In the genomic region with DNA sequence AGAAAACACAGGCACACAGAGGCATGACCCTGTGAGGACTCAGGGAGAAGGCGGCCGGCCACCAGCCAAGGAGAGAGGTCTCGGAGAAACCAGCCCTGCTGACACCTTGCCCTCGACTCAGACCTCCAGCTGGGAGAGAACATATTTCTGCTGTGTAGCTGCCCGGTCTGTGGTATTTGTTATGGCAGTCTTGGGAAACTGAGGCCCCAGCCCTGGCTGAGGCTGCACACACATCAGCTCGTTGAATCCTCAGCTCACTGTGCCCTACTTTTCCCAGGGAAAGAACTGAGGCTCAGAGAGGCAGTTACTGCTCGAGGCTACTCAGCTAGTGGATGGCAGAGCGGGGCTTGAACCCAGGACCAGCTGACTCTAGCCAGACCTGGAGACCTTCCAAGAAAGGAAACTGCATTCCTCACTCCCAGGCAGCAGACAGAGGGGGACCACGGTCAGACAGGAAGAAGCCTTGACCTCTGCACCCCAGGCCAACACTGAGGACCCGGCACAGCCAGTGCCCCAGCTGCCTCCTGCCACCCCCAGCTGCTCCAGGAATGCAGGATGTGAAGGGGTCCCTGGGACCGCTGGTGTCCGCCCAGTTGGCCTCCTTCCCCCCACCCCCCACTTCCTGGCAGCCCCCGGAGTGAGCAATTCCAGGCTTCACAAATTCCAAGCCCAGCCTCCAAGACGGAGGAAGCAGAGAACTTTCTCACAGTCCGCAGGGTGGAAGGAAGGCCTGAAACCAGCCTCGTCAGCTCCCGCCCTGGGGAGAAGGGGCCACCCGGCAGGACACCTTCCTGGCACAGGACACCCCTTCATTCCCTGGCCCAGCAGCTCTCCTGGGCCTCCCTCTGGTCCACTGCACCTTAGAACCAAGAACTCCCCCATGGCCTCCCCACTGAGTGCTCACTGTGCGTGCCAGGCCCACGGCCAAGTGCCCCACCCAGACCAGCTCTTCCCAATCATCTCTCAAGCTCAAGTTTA, we compare ENCODE assay signal across 9 cellular contexts.
DNase-seq lines count a peak whose midpoint lies in the region; ATAC-seq and TF ChIP-seq lines count a peak whose summit lies in the region.
"Had no signal": no experiment of that assay in that cellular context is flagged by ENCODE, and none has a peak within 500 bp of the region (broad histone marks: within the 10 kb centered on the region; RNA-seq: fewer than 3 reads in every experiment).

No MANE protein-coding gene starts in this region.

- H3K4ac ChIP-seq in mesenchymal stem cell (ENCODE audit: low read depth in 1 of 2, low read length in 2 of 2): peak overlapping the region; percentile 91 to 100

- H2BK5ac ChIP-seq in mesenchymal stem cell (ENCODE audit: low read depth, low read length, poor library complexity, severe bottlenecking): peak overlapping the region; percentile 83

- H3K27ac ChIP-seq in mesenchymal stem cell (ENCODE audit: low read length, poor library complexity, severe bottlenecking) (peak overlapping the region; percentile 96), tibial artery (peak overlapping the region; percentile 81 to 85)
- H3K27ac ChIP-seq in CD4-positive, alpha-beta T cell (ENCODE audit: low read depth, low read length): no peak overlapping the region

- H2AK5ac ChIP-seq in mesenchymal stem cell (ENCODE audit: low read length, severe bottlenecking): peak overlapping the region; percentile 95

- CTCF ChIA-PET in CD4-positive, alpha-beta T cell (lab: Charles Lee): no interaction called here

- peaks cover 41% of the 10 kb centered on the region for H3K4me1 Mint-ChIP-seq in endothelial cell (ENCODE audit: unreplicated experiment)
- peaks cover 0 to 4% (median 3%) of the 10 kb centered on the region in 4 donors for H3K4me1 Mint-ChIP-seq in naive thymus-derived CD8-positive, alpha-beta T cell
- H3K4me1 Mint-ChIP-seq in CD4-positive, alpha-beta T cell (ENCODE audit: low read depth): no peaks in the 10 kb centered on the region

- H2BK120ac ChIP-seq in mesenchymal stem cell (ENCODE audit: low read depth, low read length): peak overlapping the region; percentile 98

- H3K27me3 ChIP-seq in mesenchymal stem cell (ENCODE audit: control insufficient read depth in 1 of 2, insufficient read depth in 1 of 2, low read length in 2 of 2) (no peaks in the 10 kb centered on the region), tibial artery (no peaks in the 10 kb centered on the region)
- no peaks in the 10 kb centered on the region for H3K27me3 ChIP-seq in CD4-positive, alpha-beta T cell (ENCODE audit: control insufficient read depth, insufficient read depth, low read length)

- peaks cover 68% of the 10 kb centered on the region for H3K4me1 ChIP-seq in mesenchymal stem cell (ENCODE audit: control insufficient read depth, insufficient read depth, low read depth, low read length)
- peaks cover 0 to 45% (median 33%) of the 10 kb centered on the region in 4 donors for H3K4me1 ChIP-seq in tibial artery

- no peaks in the 10 kb centered on the region for H3K9me3 Mint-ChIP-seq in endothelial cell (ENCODE audit: unreplicated experiment)
- peaks cover 0 to 19% (median 4%) of the 10 kb centered on the region in 9 donors for H3K9me3 Mint-ChIP-seq in naive thymus-derived CD8-positive, alpha-beta T cell
- no peaks in the 10 kb centered on the region for H3K9me3 Mint-ChIP-seq in CD4-positive, alpha-beta T cell

- peak overlapping the region; percentile 99 for H4K8ac ChIP-seq in mesenchymal stem cell (ENCODE audit: low read length)

- POLR2A ChIA-PET in naive thymus-derived CD8-positive, alpha-beta T cell (lab: Charles Lee): no interaction called here
- POLR2A ChIA-PET in CD4-positive, alpha-beta T cell (lab: Charles Lee): no interaction called here

- H3K27me3 Mint-ChIP-seq in endothelial cell (ENCODE audit: unreplicated experiment): peaks cover 6% of the 10 kb centered on the region
- no peaks in the 10 kb centered on the region for H3K27me3 Mint-ChIP-seq in naive thymus-derived CD8-positive, alpha-beta T cell
- no peaks in the 10 kb centered on the region for H3K27me3 Mint-ChIP-seq in CD4-positive, alpha-beta T cell
- H3K27me3 Mint-ChIP-seq: activated naive CD8-positive, alpha-beta T cell treated with anti-CD3 and anti-CD28 coated beads, Interleukin-2, amount 10 ng/mL, durations not matched to agents 7 days and 5 days had no signal

- peak overlapping the region; percentile 94 to 100 for H3K18ac ChIP-seq in mesenchymal stem cell (ENCODE audit: low read depth in 1 of 2, low read length in 2 of 2)

- peak overlapping the region in 1 of 2 experiments; percentile 96 for H3K14ac ChIP-seq in mesenchymal stem cell (ENCODE audit: low read length in 2 of 2)

- peak overlapping the region; percentile 70 to 78 for H3K23ac ChIP-seq in mesenchymal stem cell (ENCODE audit: low read length in 2 of 2)

- H3K9me3 ChIP-seq in mesenchymal stem cell (ENCODE audit: control insufficient read depth, low read length) (no peaks in the 10 kb centered on the region), tibial artery (peaks cover 0 to 6% (median 4%) of the 10 kb centered on the region in 3 donors)
- peaks cover 14% of the 10 kb centered on the region for H3K9me3 ChIP-seq in CD4-positive, alpha-beta T cell (ENCODE audit: control insufficient read depth, low read length)

- H3K4me2 ChIP-seq in mesenchymal stem cell (ENCODE audit: low read length, poor library complexity, severe bottlenecking): no peak overlapping the region

- peak overlapping the region; percentile 44 for H3K4me3 Mint-ChIP-seq in endothelial cell (ENCODE audit: unreplicated experiment)
- no peak overlapping the region for H3K4me3 Mint-ChIP-seq in naive thymus-derived CD8-positive, alpha-beta T cell
- H3K4me3 Mint-ChIP-seq in CD4-positive, alpha-beta T cell: no peak overlapping the region
- H3K4me3 Mint-ChIP-seq: activated naive CD8-positive, alpha-beta T cell treated with anti-CD3 and anti-CD28 coated beads, Interleukin-2, amount 10 ng/mL, durations not matched to agents 7 days and 5 days had no signal

- no peak overlapping the region for H2AFZ ChIP-seq in mesenchymal stem cell (ENCODE audit: low read depth, low read length)

- peak overlapping the region; percentile 98 to 99 for H2BK12ac ChIP-seq in mesenchymal stem cell (ENCODE audit: low read length in 2 of 2)

- H3K27ac Mint-ChIP-seq in endothelial cell (ENCODE audit: unreplicated experiment): peak overlapping the region; percentile 95
- H3K27ac Mint-ChIP-seq in naive thymus-derived CD8-positive, alpha-beta T cell: peak overlapping the region in 1 of 10 donors; percentile 13
- no peak overlapping the region for H3K27ac Mint-ChIP-seq in CD4-positive, alpha-beta T cell
- H3K27ac Mint-ChIP-seq: activated naive CD8-positive, alpha-beta T cell treated with anti-CD3 and anti-CD28 coated beads, Interleukin-2, amount 10 ng/mL, durations not matched to agents 7 days and 5 days had no signal

- under 1% methylated on average over 20 of the region's 20 CpGs for WGBS in mesenchymal stem cell

- H3K79me1 ChIP-seq in mesenchymal stem cell (replicated peaks; ENCODE audit: low read length, poor library complexity, severe bottlenecking): peaks cover 4% of the 10 kb centered on the region

- TF ChIP-seq CTCF in endothelial cell (IDR thresholded peaks at IDR 0.05; ENCODE audit: unreplicated experiment) (no peak), tibial artery (IDR thresholded peaks at IDR 0.05) (no peak)
- no peak for TF ChIP-seq CTCF in CD4-positive, alpha-beta T cell (IDR thresholded peaks at IDR 0.05)

- H3K4me3 ChIP-seq in mesenchymal stem cell (ENCODE audit: insufficient read depth in 1 of 2, low read depth in 1 of 2, low read length in 2 of 2) (peak overlapping the region in 1 of 2 experiments; percentile 11), tibial artery (no peak overlapping the region)

- H3K36me3 ChIP-seq in mesenchymal stem cell (ENCODE audit: control insufficient read depth in 1 of 2, insufficient read depth in 2 of 2, low read depth in 1 of 2, low read length in 2 of 2) (peaks cover 69 to 70% of the 10 kb centered on the region in 2 experiments), tibial artery (peaks cover 46 to 63% (median 58%) of the 10 kb centered on the region in 3 donors)

- peak overlapping the region; percentile 44 for H2BK15ac ChIP-seq in mesenchymal stem cell (ENCODE audit: low read depth, poor library complexity, severe bottlenecking)

- intact Hi-C loops in tibial artery (cut with DNase I; ENCODE audit: low total_unique reads): loop anchor here (5.0 kb wide), 1 partner anchor 56 kb away; no protein-coding TSS in a partner anchor
- intact Hi-C loops in CD4-positive, alpha-beta T cell (cut with DNase I, micrococcal nuclease): no loop called here

- DNase-seq in LHCN-M2 (ENCODE audit: low read depth) (peak; percentile 95), endothelial cell (ENCODE audit: low spot score) (peak; percentile 65), mesenchymal stem cell (peak; percentile 95), tibial artery (no peak), NCI-H1694 treated with DMSO at 0.1 percent for 48 hours (lab: John Stamatoyannopoulos, UW) (no peak)
- no peak for DNase-seq in naive thymus-derived CD8-positive, alpha-beta T cell
- DNase-seq in CD4-positive, alpha-beta T cell: no peak
- DNase-seq in NK-92 treated with Interleukin-12 subunit alpha and Interleukin-12 subunit beta, amount 100 ng/mL, for 24 hours (lab: John Stamatoyannopoulos, UW): no peak
- DNase-seq: activated naive CD8-positive, alpha-beta T cell treated with anti-CD3 and anti-CD28 coated beads, Interleukin-2, amount 10 ng/mL, durations not matched to agents 7 days and 5 days had no signal

- peak overlapping the region; percentile 99 for H4K91ac ChIP-seq in mesenchymal stem cell (ENCODE audit: low read length)

- peak overlapping the region; percentile 64 for H3K9ac ChIP-seq in mesenchymal stem cell (ENCODE audit: low read length)

- ATAC-seq in naive thymus-derived CD8-positive, alpha-beta T cell: no peak
- no peak for ATAC-seq in CD4-positive, alpha-beta T cell (ENCODE audit: poor library complexity)

- H3K36me3 Mint-ChIP-seq in endothelial cell (ENCODE audit: low read depth, unreplicated experiment): peaks cover 58% of the 10 kb centered on the region
- peaks cover 6 to 23% (median 21%) of the 10 kb centered on the region in 3 donors for H3K36me3 Mint-ChIP-seq in naive thymus-derived CD8-positive, alpha-beta T cell
- peaks cover 12% of the 10 kb centered on the region for H3K36me3 Mint-ChIP-seq in CD4-positive, alpha-beta T cell (ENCODE audit: low read depth)

Comparison
In these comparisons a context has a peak if more than half of its experiments do, and no peak if none do; other contexts are left out.
1. DNase-seq: peak in LHCN-M2 (single experiment), endothelial cell (single experiment) and mesenchymal stem cell (single experiment); none in tibial artery (0 of 2), naive thymus-derived CD8-positive, alpha-beta T cell (0 of 10), CD4-positive, alpha-beta T cell (0 of 10), NK-92 treated with Interleukin-12 subunit alpha and Interleukin-12 subunit beta, amount 100 ng/mL, for 24 hours (single experiment) and NCI-H1694 treated with DMSO at 0.1 percent for 48 hours (single experiment).